2 cellular contexts compared by ENCODE assay signal in genomic region chr17:40020146-40020545, GRCh38.
TF ChIP-seq lines count a peak whose summit lies in the region.

No MANE protein-coding gene starts in this region.

TF ChIP-seq in SK-N-SH, 30 proteins besides CTCF, POLR2A, EP300 and RAD21 (continued from another document):
- no peak for TF ChIP-seq IRF3 (IDR thresholded peaks at IDR 0.05; ENCODE audit: low read depth, low read length)

TF ChIP-seq in SK-N-SH treated with all-trans-retinoic acid at 6 μM for 48 hours, 23 proteins besides CTCF, POLR2A, EP300 and RAD21 (continued from another document):
- TF ChIP-seq TSHZ2 (CRISPR knock-in tag; IDR thresholded peaks at IDR 0.05), result no peak
TF ChIP-seq in SK-N-SH treated with all-trans-retinoic acid at 6 μM for 48 hours: peak in this region for 0.
